ENCODE assay signal across 14 cellular contexts in genomic region chr9:86239053-86239770, GRCh38. TPM values are rescaled to one million over a fixed set of nuclear protein-coding genes. Genes with fewer than 3 reads are reported as not detected.
A peak's percentile ranks its signal among the peaks of the same experiment; 100 is the strongest.
DNase-seq lines count a peak whose midpoint lies in the region; ATAC-seq and TF ChIP-seq lines count a peak whose summit lies in the region.
"Had no signal": no experiment of that assay in that cellular context is flagged by ENCODE, and none has a peak within 500 bp of the region (broad histone marks: within the 10 kb centered on the region; RNA-seq: fewer than 3 reads in every experiment).

No MANE protein-coding gene starts in this region.

- H3K9me3 ChIP-seq in breast epithelium, result no peaks in the 10 kb centered on the region

- no peaks in the 10 kb centered on the region for H3K36me3 Mint-ChIP-seq in MCF 10A (ENCODE audit: insufficient read depth, unreplicated experiment)
- no peaks in the 10 kb centered on the region for H3K36me3 Mint-ChIP-seq in activated CD4-positive, alpha-beta T cell treated with anti-CD3 and anti-CD28 coated beads for 36 hours (ENCODE audit: low read depth)

- H3K4me3 ChIP-seq in breast epithelium, result no peak overlapping the region
- H3K4me3 ChIP-seq in choroid plexus epithelial cell (ENCODE audit: low read depth, low read length), result no peak overlapping the region

- no peaks in the 10 kb centered on the region for H3K36me3 ChIP-seq in breast epithelium

- no peak overlapping the region for H3K27ac Mint-ChIP-seq in MCF 10A (ENCODE audit: low read depth, unreplicated experiment)
- no peak overlapping the region for H3K27ac Mint-ChIP-seq in activated CD4-positive, alpha-beta T cell treated with anti-CD3 and anti-CD28 coated beads for 36 hours
- H3K27ac Mint-ChIP-seq: activated CD4-positive, alpha-beta T cell treated with anti-CD3 and anti-CD28 coated beads, Interleukin-2, amount 10 ng/mL, durations not matched to agents 7 days and 5 days; B cell; progenitor cell of endocrine pancreas; T-helper 1 cell treated with Interleukin-12 subunit alpha and Interleukin-12 subunit beta and Interleukin-4 antibody, amounts not matched to agents 30 μg/mL and 1 μg/mL, for 36 hours had no signal

- no peaks in the 10 kb centered on the region for H3K4me1 Mint-ChIP-seq in MCF 10A (ENCODE audit: insufficient read depth, unreplicated experiment)
- peaks cover 5% of the 10 kb centered on the region for H3K4me1 Mint-ChIP-seq in activated CD4-positive, alpha-beta T cell treated with anti-CD3 and anti-CD28 coated beads for 36 hours
- H3K4me1 Mint-ChIP-seq: activated CD4-positive, alpha-beta T cell treated with anti-CD3 and anti-CD28 coated beads, Interleukin-2, amount 10 ng/mL, durations not matched to agents 7 days and 5 days; B cell had no signal

- H3K27me3 ChIP-seq in breast epithelium, result no peaks in the 10 kb centered on the region

- no TSS peak for BruUV-seq in MCF 10A (replicated peaks; lab: Mats Ljungman, UMichigan)

- no peak overlapping the region for H3K27ac ChIP-seq in breast epithelium

- intact Hi-C loops in MCF 10A (cut with micrococcal nuclease), result loop anchor here (1.0 to 2.0 kb wide), 3 partner anchors 36 to 414 kb away; no protein-coding TSS in a partner anchor
- intact Hi-C loops in breast epithelium (cut with DNase I; ENCODE audit: low total_unique reads), result no loop called here
- intact Hi-C loops in activated CD4-positive, alpha-beta T cell treated with anti-CD3 and anti-CD28 coated beads for 36 hours (cut with DNase I, micrococcal nuclease), result loop anchor here in 1 of 2 experiments (2.0 to 5.0 kb wide), 2 partner anchors 36 to 422 kb away; no protein-coding TSS in a partner anchor

- POLR2A ChIA-PET in MCF 10A (lab: Yijun Ruan, JAX), result interaction anchor here (1.3 to 1.5 kb wide), 2 partner anchors 42 to 139 kb away, joined by 3 to 5 read pairs; no protein-coding TSS in a partner anchor
- POLR2A ChIA-PET in activated CD4-positive, alpha-beta T cell treated with anti-CD3 and anti-CD28 coated beads for 36 hours (lab: Charles Lee), result no interaction called here

- H3K9me3 Mint-ChIP-seq in MCF 10A (ENCODE audit: unreplicated experiment), result no peaks in the 10 kb centered on the region
- no peaks in the 10 kb centered on the region for H3K9me3 Mint-ChIP-seq in activated CD4-positive, alpha-beta T cell treated with anti-CD3 and anti-CD28 coated beads for 36 hours (ENCODE audit: low read depth)
- H3K9me3 Mint-ChIP-seq: activated CD4-positive, alpha-beta T cell treated with anti-CD3 and anti-CD28 coated beads, Interleukin-2, amount 10 ng/mL, durations not matched to agents 7 days and 5 days; T-helper 1 cell treated with Interleukin-12 subunit alpha and Interleukin-12 subunit beta and Interleukin-4 antibody, amounts not matched to agents 30 μg/mL and 1 μg/mL, for 36 hours had no signal

- DNase-seq in MCF 10A (ENCODE audit: unreplicated experiment), result no peak
- DNase-seq in breast epithelium (ENCODE audit: low spot score in 2 of 2), result no peak
- peak; percentile 54 for DNase-seq in OCI-M1 (lab: John Stamatoyannopoulos, UW)
- DNase-seq in choroid plexus epithelial cell (ENCODE audit: low read depth), result peak; percentile 26
- no peak for DNase-seq in islet precursor cell
- no peak for DNase-seq in stimulated activated CD4-positive, alpha-beta T cell treated with anti-CD3 and anti-CD28 coated beads, Interleukin-2, amount 100 ng/mL, for 24 hours
- no peak for DNase-seq in erythroblast (lab: John Stamatoyannopoulos, UW)
- DNase-seq in activated CD4-positive, alpha-beta T cell treated with anti-CD3 and anti-CD28 coated beads for 36 hours, result no peak
- DNase-seq: activated CD4-positive, alpha-beta T cell treated with anti-CD3 and anti-CD28 coated beads, Interleukin-2, amount 10 ng/mL, durations not matched to agents 7 days and 5 days; GDM1; NK-92 treated with Interleukin-12 subunit alpha and Interleukin-12 subunit beta, amount 100 ng/mL, for 24 hours had no signal

- ATAC-seq in activated CD4-positive, alpha-beta T cell treated with anti-CD3 and anti-CD28 coated beads for 36 hours, result no peak

- peaks cover 0 to 3% of the 10 kb centered on the region in 2 donors for H3K4me1 ChIP-seq in breast epithelium

- CTCF ChIA-PET in MCF 10A (lab: Yijun Ruan, JAX), result interaction anchor here (0.6 to 5.7 kb wide), 28 partner anchors 8 to 452 kb away, joined by 3 to 56 read pairs (median 5); partner anchors contain the start of gene C9orf153
- CTCF ChIA-PET in activated CD4-positive, alpha-beta T cell treated with anti-CD3 and anti-CD28 coated beads for 36 hours (lab: Charles Lee), result interaction anchor here (0.6 to 1.1 kb wide), 5 partner anchors 9 to 604 kb away, joined by 3 to 6 read pairs (median 3); no protein-coding TSS in a partner anchor

- TF ChIP-seq CTCF in MCF 10A (IDR thresholded peaks at IDR 0.05; ENCODE audit: unreplicated experiment) (peak; percentile 19), breast epithelium (IDR thresholded peaks at IDR 0.05) (no peak), choroid plexus epithelial cell (conservative IDR thresholded peaks at IDR 0.05; ENCODE audit: low read depth, low read length) (peak; percentile 26)

- no peak overlapping the region for H3K4me3 Mint-ChIP-seq in MCF 10A (ENCODE audit: unreplicated experiment)
- no peak overlapping the region for H3K4me3 Mint-ChIP-seq in activated CD4-positive, alpha-beta T cell treated with anti-CD3 and anti-CD28 coated beads for 36 hours
- H3K4me3 Mint-ChIP-seq: activated CD4-positive, alpha-beta T cell treated with anti-CD3 and anti-CD28 coated beads, Interleukin-2, amount 10 ng/mL, durations not matched to agents 7 days and 5 days; B cell; T-helper 1 cell treated with Interleukin-12 subunit alpha and Interleukin-12 subunit beta and Interleukin-4 antibody, amounts not matched to agents 30 μg/mL and 1 μg/mL, for 36 hours had no signal

- peaks cover 11% of the 10 kb centered on the region for H3K27me3 Mint-ChIP-seq in MCF 10A (ENCODE audit: insufficient read depth, unreplicated experiment)
- H3K27me3 Mint-ChIP-seq in activated CD4-positive, alpha-beta T cell treated with anti-CD3 and anti-CD28 coated beads for 36 hours, result no peaks in the 10 kb centered on the region
- H3K27me3 Mint-ChIP-seq: activated CD4-positive, alpha-beta T cell treated with anti-CD3 and anti-CD28 coated beads, Interleukin-2, amount 10 ng/mL, durations not matched to agents 7 days and 5 days; progenitor cell of endocrine pancreas had no signal

- TF ChIP-seq POLR2A in breast epithelium (IDR thresholded peaks at IDR 0.05), result no peak
- no peak for TF ChIP-seq POLR2A in erythroblast (IDR thresholded peaks at IDR 0.05; ENCODE audit: low read length)

RNA-seq across cellular contexts. Expression of gene C9orf153, which starts 20.2 kb away (rescaled TPM):
- total RNA-seq in MCF 10A (2022) (0.19 TPM in 1 of 2 replicates, not detected in the other), breast epithelium (under 1 TPM; 0.59 to 0.80 (median 0.66) TPM)
- total RNA-seq in activated CD4-positive, alpha-beta T cell treated with anti-CD3 and anti-CD28 coated beads for 36 hours, result under 1 TPM; 0.25 to 0.46 TPM

RNA-seq across cellular contexts. Expression of gene ISCA1, which starts 43.1 kb away (rescaled TPM):
- total RNA-seq in MCF 10A (2022), result 24.7 and 31.1 TPM in 2 replicates
- total RNA-seq in breast epithelium, result 10 to 100 TPM; 35.7 to 53.1 (median 38.3) TPM
- total RNA-seq in activated CD4-positive, alpha-beta T cell treated with anti-CD3 and anti-CD28 coated beads for 36 hours, result 10 to 100 TPM; 27.1 to 27.4 TPM

Comparison
In these comparisons a context has a peak if more than half of its experiments do, and no peak if none do; other contexts are left out.
1. CTCF ChIP-seq: peak in MCF 10A (single experiment) and choroid plexus epithelial cell (single experiment); none in breast epithelium (0 of 3).
2. DNase-seq: peak in OCI-M1 (single experiment) and choroid plexus epithelial cell (single experiment); none in MCF 10A (single experiment), breast epithelium (0 of 2), islet precursor cell (single experiment), stimulated activated CD4-positive, alpha-beta T cell treated with anti-CD3 and anti-CD28 coated beads, Interleukin-2, amount 100 ng/mL, for 24 hours (0 of 2), erythroblast (0 of 2) and activated CD4-positive, alpha-beta T cell treated with anti-CD3 and anti-CD28 coated beads for 36 hours (single experiment).